Comparison of ENCODE assay signal across 11 cellular contexts in genomic region chr3:53243165-53243564, GRCh38. TPM values are rescaled to one million over a fixed set of nuclear protein-coding genes. Genes with fewer than 3 reads are reported as not detected.
DNase-seq lines count a peak whose midpoint lies in the region; ATAC-seq and TF ChIP-seq lines count a peak whose summit lies in the region.
"Had no signal": no experiment of that assay in that cellular context is flagged by ENCODE, and none has a peak within 500 bp of the region (broad histone marks: within the 10 kb centered on the region; RNA-seq: fewer than 3 reads in every experiment).

No MANE protein-coding gene starts in this region.

- H3K4me3 Mint-ChIP-seq in MCF 10A (ENCODE audit: unreplicated experiment) (no peak overlapping the region), type B pancreatic cell (no peak overlapping the region)
- H3K4me3 Mint-ChIP-seq in activated naive CD4-positive, alpha-beta T cell treated with anti-CD3 and anti-CD28 coated beads for 36 hours, result no peak overlapping the region
- H3K4me3 Mint-ChIP-seq: activated B cell treated with CpG ODN at 0.5 μM for 24 hours had no signal

- POLR2A ChIA-PET in MCF 10A (lab: Yijun Ruan, JAX), result interaction anchor here (1.3 kb wide), 1 partner anchor 11 kb away, joined by 4 read pairs; no protein-coding TSS in a partner anchor

- TF ChIP-seq POLR2A in breast epithelium (IDR thresholded peaks at IDR 0.05), result no peak

- intact Hi-C loops in MCF 10A (cut with micrococcal nuclease), result no loop called here
- intact Hi-C loops in breast epithelium (cut with DNase I; ENCODE audit: low total_unique reads), result no loop called here
- intact Hi-C loops in activated naive CD4-positive, alpha-beta T cell treated with anti-CD3 and anti-CD28 coated beads for 36 hours (cut with micrococcal nuclease), result no loop called here

- no peaks in the 10 kb centered on the region for H3K27me3 ChIP-seq in breast epithelium
- H3K27me3 ChIP-seq: BLaER1 treated with 17β-estradiol and CSF1 and Interleukin-3, amounts not matched to agents 10 nM and 100 nM had no signal

- peaks cover 57% of the 10 kb centered on the region for H3K36me3 Mint-ChIP-seq in MCF 10A (ENCODE audit: insufficient read depth, unreplicated experiment)
- peaks cover 26% of the 10 kb centered on the region for H3K36me3 Mint-ChIP-seq in type B pancreatic cell
- peaks cover 23% of the 10 kb centered on the region for H3K36me3 Mint-ChIP-seq in activated naive CD4-positive, alpha-beta T cell treated with anti-CD3 and anti-CD28 coated beads for 36 hours (ENCODE audit: low read depth)

- H3K9me3 Mint-ChIP-seq in MCF 10A (ENCODE audit: unreplicated experiment) (no peaks in the 10 kb centered on the region), type B pancreatic cell (no peaks in the 10 kb centered on the region)
- no peaks in the 10 kb centered on the region for H3K9me3 Mint-ChIP-seq in activated naive CD4-positive, alpha-beta T cell treated with anti-CD3 and anti-CD28 coated beads for 36 hours
- H3K9me3 Mint-ChIP-seq: activated B cell treated with CpG ODN at 0.5 μM for 24 hours had no signal

- no peaks in the 10 kb centered on the region for H3K4me1 ChIP-seq in breast epithelium

- BruUV-seq in MCF 10A (replicated peaks; lab: Mats Ljungman, UMichigan), result no TSS peak

- TF ChIP-seq CTCF in MCF 10A (IDR thresholded peaks at IDR 0.05; ENCODE audit: unreplicated experiment) (no peak), breast epithelium (IDR thresholded peaks at IDR 0.05) (no peak), type B pancreatic cell (conservative IDR thresholded peaks at IDR 0.05) (no peak)

- CTCF ChIA-PET in MCF 10A (lab: Yijun Ruan, JAX), result interaction anchor here (0.6 to 1.2 kb wide), 4 partner anchors 11 to 47 kb away, joined by 3 to 4 read pairs (median 4); no protein-coding TSS in a partner anchor
- CTCF ChIA-PET in activated naive CD4-positive, alpha-beta T cell treated with anti-CD3 and anti-CD28 coated beads for 36 hours (lab: Charles Lee), result no interaction called here

- no peaks in the 10 kb centered on the region for H3K36me3 ChIP-seq in breast epithelium

- no peak overlapping the region for H3K4me3 ChIP-seq in breast epithelium
- H3K4me3 ChIP-seq: BLaER1 treated with 17β-estradiol and CSF1 and Interleukin-3, amounts not matched to agents 10 nM and 100 nM; coronary artery had no signal

- ATAC-seq in HG02610 (IDR thresholded peaks at IDR 0.05; ENCODE audit: unreplicated experiment), result no peak

- H3K27ac Mint-ChIP-seq in MCF 10A (ENCODE audit: low read depth, unreplicated experiment) (no peak overlapping the region), type B pancreatic cell (peak overlapping the region; percentile 68)
- no peak overlapping the region for H3K27ac Mint-ChIP-seq in activated naive CD4-positive, alpha-beta T cell treated with anti-CD3 and anti-CD28 coated beads for 36 hours
- H3K27ac Mint-ChIP-seq: activated B cell treated with CpG ODN at 0.5 μM for 24 hours had no signal

- no peak overlapping the region for H3K27ac ChIP-seq in breast epithelium

- DNase-seq in MCF 10A (ENCODE audit: unreplicated experiment) (peak; percentile 67), breast epithelium (ENCODE audit: low spot score in 2 of 2) (no peak), brain pericyte (ENCODE audit: low read depth, low spot score) (peak; percentile 96), iris pigment epithelial cell (ENCODE audit: low read depth) (peak; percentile 74), type B pancreatic cell (ENCODE audit: extremely low spot score, unreplicated experiment) (no peak), OCI-M1 (lab: John Stamatoyannopoulos, UW) (no peak)
- no peak for DNase-seq in activated naive CD4-positive, alpha-beta T cell treated with anti-CD3 and anti-CD28 coated beads for 36 hours
- DNase-seq: activated B cell treated with CpG ODN at 0.5 μM for 24 hours had no signal

- H3K27me3 Mint-ChIP-seq in MCF 10A (ENCODE audit: insufficient read depth, unreplicated experiment), result no peaks in the 10 kb centered on the region
- H3K27me3 Mint-ChIP-seq in type B pancreatic cell, result no peaks in the 10 kb centered on the region
- no peaks in the 10 kb centered on the region for H3K27me3 Mint-ChIP-seq in activated naive CD4-positive, alpha-beta T cell treated with anti-CD3 and anti-CD28 coated beads for 36 hours (ENCODE audit: low read depth)
- H3K27me3 Mint-ChIP-seq: activated B cell treated with CpG ODN at 0.5 μM for 24 hours had no signal

- H3K9me3 ChIP-seq in breast epithelium, result no peaks in the 10 kb centered on the region

- H3K4me1 Mint-ChIP-seq in MCF 10A (ENCODE audit: insufficient read depth, unreplicated experiment), result peaks cover 29% of the 10 kb centered on the region
- peaks cover 18% of the 10 kb centered on the region for H3K4me1 Mint-ChIP-seq in type B pancreatic cell (ENCODE audit: unreplicated experiment)
- peaks cover 18% of the 10 kb centered on the region for H3K4me1 Mint-ChIP-seq in activated naive CD4-positive, alpha-beta T cell treated with anti-CD3 and anti-CD28 coated beads for 36 hours (ENCODE audit: low read depth)

RNA-seq across cellular contexts. Expression of gene TKT, which starts 12.7 kb away (rescaled TPM):
- total RNA-seq in MCF 10A (2022) (179 and 326 TPM in 2 replicates), breast epithelium (100 to 1,000 TPM; 130 to 273 (median 131) TPM), type B pancreatic cell (ENCODE audit: low replicate concordance) (318 and 518 TPM in 2 replicates)
- 100 to 1,000 TPM; 316 to 322 TPM for total RNA-seq in activated naive CD4-positive, alpha-beta T cell treated with anti-CD3 and anti-CD28 coated beads for 36 hours

Comparison
In these comparisons a context has a peak if more than half of its experiments do, and no peak if none do; other contexts are left out.
1. DNase-seq: peak in MCF 10A (single experiment), brain pericyte (single experiment) and iris pigment epithelial cell (single experiment); none in breast epithelium (0 of 2), type B pancreatic cell (single experiment), OCI-M1 (single experiment) and activated naive CD4-positive, alpha-beta T cell treated with anti-CD3 and anti-CD28 coated beads for 36 hours (single experiment).